ENCODE assay signal across 8 cellular contexts in genomic region chr9:129139233-129139992, GRCh38. TPM values are rescaled to one million over a fixed set of nuclear protein-coding genes. Genes with fewer than 3 reads are reported as not detected.
DNase-seq lines count a peak whose midpoint lies in the region; TF ChIP-seq lines count a peak whose summit lies in the region.

No MANE protein-coding gene starts in this region.

- no peaks in the 10 kb centered on the region for H3K9me2 ChIP-seq in hepatocyte (replicated peaks; ENCODE audit: insufficient read depth)

- H3K4me2 ChIP-seq in hepatocyte, result peak overlapping the region; percentile 82

- H3K9me3 ChIP-seq in HEK293 (ENCODE audit: control insufficient read depth, insufficient read depth, low read depth, low read length), result no peaks in the 10 kb centered on the region
- no peaks in the 10 kb centered on the region for H3K9me3 ChIP-seq in ascending aorta
- H3K9me3 ChIP-seq in hepatocyte (ENCODE audit: low read depth), result no peaks in the 10 kb centered on the region

- POLR2A ChIA-PET in HEK293 (lab: Yijun Ruan, JAX), result interaction anchor here (0.5 to 3.7 kb wide), 19 partner anchors 8 to 487 kb away, joined by 3 to 42 read pairs (median 4); partner anchors contain the start of genes IER5L, NTMT1 and PTPA

- H4K20me1 ChIP-seq in hepatocyte (ENCODE audit: insufficient read depth, poor library complexity, severe bottlenecking), result no peaks in the 10 kb centered on the region

- H3K4me3 ChIP-seq in HEK293 (ENCODE audit: low read depth, low read length), result no peak overlapping the region; the same call in 1 of the 2 replicates
- peak overlapping the region; percentile 52 to 53 for H3K4me3 ChIP-seq in ascending aorta
- no peak overlapping the region for H3K4me3 ChIP-seq in hepatocyte

- peak overlapping the region; percentile 100 for H3K27ac ChIP-seq in HEK293 (ENCODE audit: extremely low read depth, low read depth, low read length)
- H3K27ac ChIP-seq in ascending aorta, result peak overlapping the region; percentile 94 to 98
- peak overlapping the region; percentile 100 for H3K27ac ChIP-seq in hepatocyte

- H3K36me3 ChIP-seq in HEK293 (ENCODE audit: control insufficient read depth in 2 of 2, insufficient read depth in 1 of 2, low read length in 2 of 2) (peaks cover 0 to 62% of the 10 kb centered on the region in 2 experiments; a peak in 2 of 3 replicates), ascending aorta (peaks cover 12 to 19% of the 10 kb centered on the region in 2 donors), hepatocyte (replicated peaks; ENCODE audit: insufficient read depth, low read depth) (no peaks in the 10 kb centered on the region)

- TF ChIP-seq CTCF in HEK293 (tag by site-specific recombination; IDR thresholded peaks at IDR 0.05), result peak; percentile 90
- TF ChIP-seq CTCF in ascending aorta (IDR thresholded peaks at IDR 0.05), result peak; percentile 91 to 97 (median 92)
- TF ChIP-seq CTCF in hepatocyte (IDR thresholded peaks at IDR 0.05; ENCODE audit: poor library complexity), result peak; percentile 93

- intact Hi-C loops in ascending aorta (cut with DNase I), result loop anchor here (1.0 to 2.0 kb wide), 5 partner anchors 29 to 471 kb away; partner anchors contain the start of genes CRAT and PTPA

- peaks cover 28% of the 10 kb centered on the region for H3K79me2 ChIP-seq in hepatocyte

- no peak overlapping the region for H2AFZ ChIP-seq in hepatocyte

- CTCF ChIA-PET in HEK293 (lab: Yijun Ruan, JAX), result interaction anchor here (0.6 to 23.6 kb wide), 40 partner anchors 9 to 647 kb away, joined by 3 to 507 read pairs (median 4); partner anchors contain the start of genes C9orf50, ENDOG, IER5L and NTMT1

- H3K27me3 ChIP-seq in ascending aorta, result no peaks in the 10 kb centered on the region
- no peaks in the 10 kb centered on the region for H3K27me3 ChIP-seq in hepatocyte

- DNase-seq in D341Med (ENCODE audit: low spot score), result peak; percentile 78
- DNase-seq in NCI-H187 (lab: John Stamatoyannopoulos, UW), result peak; percentile 8 to 40
- peak in 4 of 5 experiments; percentile 53 to 83 (median 60) for DNase-seq in T-helper 2 cell
- peak in 1 of 2 donors; percentile 93 for DNase-seq in ascending aorta (ENCODE audit: low spot score in 2 of 2)
- peak; percentile 92 for DNase-seq in hepatocyte (ENCODE audit: low spot score)
- peak; percentile 73 for DNase-seq in renal cortical epithelial cell (ENCODE audit: low read depth)
- no peak for DNase-seq in mesenteric fat pad (ENCODE audit: low spot score)

- H3K4me1 ChIP-seq in HEK293 (ENCODE audit: control insufficient read depth, insufficient read depth, low read length) (peaks cover 13% of the 10 kb centered on the region), ascending aorta (peaks cover 49 to 65% of the 10 kb centered on the region in 2 donors), hepatocyte (ENCODE audit: insufficient read depth) (peaks cover 48% of the 10 kb centered on the region)

- 10% methylated on average over 13 of the region's 13 CpGs for WGBS in hepatocyte (ENCODE audit: low lambda C conversion rate, missing lambda C conversion rate)

TF ChIP-seq in HEK293, 187 proteins besides CTCF, POLR2A, EP300 and RAD21:
- TF ChIP-seq ZNF776 (tag by site-specific recombination; IDR thresholded peaks at IDR 0.05; ENCODE audit: borderline replicate concordance) (no peak), ZNF350 (tag by site-specific recombination; IDR thresholded peaks at IDR 0.05) (no peak), KLF9 (tag by site-specific recombination; IDR thresholded peaks at IDR 0.05; ENCODE audit: low read depth) (peak; percentile 79), ZNF510 (tag by site-specific recombination; IDR thresholded peaks at IDR 0.05; ENCODE audit: insufficient replicate concordance) (no peak), GLIS2 (tag by site-specific recombination; IDR thresholded peaks at IDR 0.05) (no peak), SCRT2 (tag by site-specific recombination; IDR thresholded peaks at IDR 0.05) (0 out of 2 replicates have a peak, but pooled peaks have one; percentile 38), ZNF654 (tag by site-specific recombination; IDR thresholded peaks at IDR 0.05; ENCODE audit: low read depth) (peak; percentile 94), KLF8 (tag by site-specific recombination; IDR thresholded peaks at IDR 0.05) (peak; percentile 61; the same call in 1 of the 2 replicates), GLI2 (tag by site-specific recombination; IDR thresholded peaks at IDR 0.05; ENCODE audit: borderline replicate concordance, low read depth) (no peak), ZNF658 (tag by site-specific recombination; IDR thresholded peaks at IDR 0.05) (no peak), SP2 (tag by site-specific recombination; IDR thresholded peaks at IDR 0.05) (peak; percentile 6; the same call in 1 of the 2 replicates), KLF16 (tag by site-specific recombination; IDR thresholded peaks at IDR 0.05) (0 out of 2 replicates have a peak, but pooled peaks have one; percentile 34), ZNF391 (tag by site-specific recombination; IDR thresholded peaks at IDR 0.05; ENCODE audit: borderline replicate concordance, low read depth) (peak; percentile 40; the same call in 1 of the 2 replicates), ZNF837 (tag by site-specific recombination; IDR thresholded peaks at IDR 0.05) (no peak), ZBTB7A (tag by site-specific recombination; IDR thresholded peaks at IDR 0.05; ENCODE audit: low read depth) (peak; percentile 52; the same call in 1 of the 2 replicates), ZNF626 (tag by site-specific recombination; IDR thresholded peaks at IDR 0.05) (no peak), ZBTB48 (tag by site-specific recombination; IDR thresholded peaks at IDR 0.05) (no peak), ZBTB26 (tag by site-specific recombination; optimal IDR thresholded peaks at IDR 0.05) (peak; percentile 7), SP7 (tag by site-specific recombination; IDR thresholded peaks at IDR 0.05) (peak; percentile 13; the same call in 1 of the 2 replicates), ZNF2 (tag by site-specific recombination; IDR thresholded peaks at IDR 0.05) (peak; percentile 89), ZNF600 (tag by site-specific recombination; IDR thresholded peaks at IDR 0.05) (peak; percentile 88), ZNF660 (tag by site-specific recombination; IDR thresholded peaks at IDR 0.05) (0 out of 2 replicates have a peak, but pooled peaks have one; percentile 47), ZNF335 (tag by site-specific recombination; conservative IDR thresholded peaks at IDR 0.05) (0 out of 2 replicates have a peak, but pooled peaks have one; percentile 4), ZBTB8A (tag by site-specific recombination; IDR thresholded peaks at IDR 0.05) (no peak), ZNF341 (tag by site-specific recombination; IDR thresholded peaks at IDR 0.05; ENCODE audit: low read depth) (peak; percentile 95)

RNA-seq across cellular contexts. Expression of gene PTPA, which starts 28.2 kb away (rescaled TPM):
- total RNA-seq in ascending aorta, result 61.6 TPM
- total RNA-seq in hepatocyte, result 72.3 and 72.4 TPM in 2 replicates
- 55.3 and 60.9 TPM in 2 replicates for polyA plus RNA-seq in hepatocyte
- 167 and 235 TPM in 2 replicates for total RNA-seq in renal cortical epithelial cell
- 61.9 TPM for total RNA-seq in mesenteric fat pad

RNA-seq across cellular contexts. Expression of gene CRAT, which starts 28.8 kb away (rescaled TPM):
- total RNA-seq in ascending aorta, result 110 TPM
- 39.3 and 40.4 TPM in 2 replicates for total RNA-seq in hepatocyte
- 59.4 and 64.6 TPM in 2 replicates for polyA plus RNA-seq in hepatocyte
- 27.1 and 57.2 TPM in 2 replicates for total RNA-seq in renal cortical epithelial cell
- total RNA-seq in mesenteric fat pad, result 65.7 TPM

RNA-seq across cellular contexts. Expression of gene IER5L, which starts 38.6 kb away (rescaled TPM):
- 86.1 TPM for total RNA-seq in ascending aorta
- total RNA-seq in hepatocyte, result 34.5 and 38.0 TPM in 2 replicates
- 39.7 and 46.5 TPM in 2 replicates for polyA plus RNA-seq in hepatocyte
- total RNA-seq in renal cortical epithelial cell, result 17.4 and 40.6 TPM in 2 replicates
- total RNA-seq in mesenteric fat pad, result 13.8 TPM

RNA-seq across cellular contexts. Expression of gene DOLPP1, which starts 58.5 kb away (rescaled TPM):
- total RNA-seq in ascending aorta (41.7 TPM), hepatocyte (16.2 and 23.8 TPM in 2 replicates), renal cortical epithelial cell (9.6 and 12.0 TPM in 2 replicates), mesenteric fat pad (10.4 TPM)
- 17.2 and 20.6 TPM in 2 replicates for polyA plus RNA-seq in hepatocyte

Comparison
In these comparisons a context has a peak if more than half of its experiments do, and no peak if none do; other contexts are left out.
1. H3K4me3 ChIP-seq: peak in ascending aorta (2 of 2); none in HEK293 (single experiment) and hepatocyte (single experiment).
2. Peak in every context shown above with its lines, with median percentiles within 50 percentile points of each other: H3K27ac ChIP-seq and CTCF ChIP-seq.